ENCODE assay signal across 11 cellular contexts in the genomic region with DNA sequence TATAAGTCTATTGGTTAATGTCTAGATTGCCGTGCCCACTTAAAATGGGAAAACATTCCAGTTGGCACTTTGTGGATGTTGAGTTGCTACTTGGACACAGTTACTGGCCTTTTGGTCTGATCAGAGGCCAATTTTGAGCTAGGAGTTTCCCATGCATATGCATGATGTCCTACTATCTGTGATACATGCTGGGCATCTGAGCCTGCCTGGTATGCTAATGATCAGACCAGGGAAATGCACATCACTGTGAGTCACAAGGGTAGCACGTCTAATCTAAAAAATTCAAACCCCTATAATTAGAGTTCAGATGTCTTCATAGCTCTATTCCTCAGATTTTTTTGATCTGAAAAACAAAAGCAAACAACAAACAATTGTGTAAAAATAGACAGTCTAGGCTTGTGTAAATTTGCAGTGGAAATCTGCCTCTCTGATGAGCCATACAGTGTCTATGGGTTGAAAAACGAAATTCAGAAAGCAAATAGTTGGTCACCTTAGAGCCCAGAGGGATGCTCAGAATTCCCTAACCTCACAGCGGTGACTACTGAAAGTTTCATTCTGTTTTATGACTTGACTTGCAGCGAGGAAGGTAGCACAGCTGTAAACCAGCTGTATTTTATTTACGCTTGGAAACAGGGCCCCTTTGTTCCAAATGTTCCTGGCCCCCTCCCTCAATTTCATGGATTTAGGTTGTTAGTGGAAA.
DNase-seq lines count a peak whose midpoint lies in the region; ATAC-seq and TF ChIP-seq lines count a peak whose summit lies in the region.
"Had no signal": no experiment of that assay in that cellular context is flagged by ENCODE, and none has a peak within 500 bp of the region (broad histone marks: within the 10 kb centered on the region; RNA-seq: fewer than 3 reads in every experiment).

No MANE protein-coding gene starts in this region.

- DNase-seq in Ammon's horn (ENCODE audit: low spot score) = peak; percentile 33
- DNase-seq in RWPE2 (ENCODE audit: low spot score) = no peak
- DNase-seq in fibroblast of pulmonary artery (ENCODE audit: low read depth) = peak; percentile 51
- DNase-seq in non-pigmented ciliary epithelial cell (ENCODE audit: low read depth) = peak; percentile 60
- no peak for DNase-seq in activated CD4-positive, alpha-beta T cell treated with anti-CD3 and anti-CD28 coated beads, Interleukin-2, amount 50 U/mL, for 1 hour
- DNase-seq in GOT3 (lab: John Stamatoyannopoulos, UW) = no peak
- DNase-seq in NCI-H748 treated with DMSO at 0.1 percent for 48 hours (lab: John Stamatoyannopoulos, UW) = no peak
- no peak for DNase-seq in NAMALWA (ENCODE audit: low spot score)
- DNase-seq: cerebellar nuclear complex had no signal

- TF ChIP-seq CTCF in RWPE2 (IDR thresholded peaks at IDR 0.05; ENCODE audit: poor library complexity, severe bottlenecking) (no peak), fibroblast of pulmonary artery (IDR thresholded peaks at IDR 0.05; ENCODE audit: low read length, missing control alignments) (no peak)

- no peak overlapping the region for H3K4me3 ChIP-seq in RWPE2 (ENCODE audit: severe bottlenecking)
- no peak overlapping the region for H3K4me3 ChIP-seq in fibroblast of pulmonary artery (replicated peaks; ENCODE audit: low read depth, low read length)

- H3K36me3 ChIP-seq in RWPE2 (ENCODE audit: low read depth) = no peaks in the 10 kb centered on the region

- H3K4me1 ChIP-seq in RWPE2 (ENCODE audit: insufficient read depth, poor library complexity, severe bottlenecking) = peaks cover 34% of the 10 kb centered on the region

- peak; percentile 65 for ATAC-seq in RWPE2 (ENCODE audit: low read depth)
- ATAC-seq: stimulated activated effector memory CD8-positive, alpha-beta T cell treated with anti-CD3 and anti-CD28 coated beads, Interleukin-12 subunit alpha, Interleukin-12 subunit beta, amount 100 ng/mL, for 72 hours had no signal

- H3K27me3 ChIP-seq in RWPE2 (ENCODE audit: insufficient read depth, poor library complexity, severe bottlenecking) = no peaks in the 10 kb centered on the region

- H3K9me3 ChIP-seq in RWPE2 (ENCODE audit: severe bottlenecking) = no peaks in the 10 kb centered on the region

- peak overlapping the region; percentile 82 for H3K27ac ChIP-seq in RWPE2 (ENCODE audit: poor library complexity, severe bottlenecking)
- H3K27ac ChIP-seq: C4-2B had no signal

Comparison
In these comparisons a context has a peak if more than half of its experiments do, and no peak if none do; other contexts are left out.
1. DNase-seq: peak in Ammon's horn (single experiment), fibroblast of pulmonary artery (single experiment) and non-pigmented ciliary epithelial cell (single experiment); none in RWPE2 (single experiment), activated CD4-positive, alpha-beta T cell treated with anti-CD3 and anti-CD28 coated beads, Interleukin-2, amount 50 U/mL, for 1 hour (single experiment), GOT3 (single experiment), NCI-H748 treated with DMSO at 0.1 percent for 48 hours (single experiment) and NAMALWA (single experiment).